Comparison of ENCODE assay signal across 14 cellular contexts in the genomic region with DNA sequence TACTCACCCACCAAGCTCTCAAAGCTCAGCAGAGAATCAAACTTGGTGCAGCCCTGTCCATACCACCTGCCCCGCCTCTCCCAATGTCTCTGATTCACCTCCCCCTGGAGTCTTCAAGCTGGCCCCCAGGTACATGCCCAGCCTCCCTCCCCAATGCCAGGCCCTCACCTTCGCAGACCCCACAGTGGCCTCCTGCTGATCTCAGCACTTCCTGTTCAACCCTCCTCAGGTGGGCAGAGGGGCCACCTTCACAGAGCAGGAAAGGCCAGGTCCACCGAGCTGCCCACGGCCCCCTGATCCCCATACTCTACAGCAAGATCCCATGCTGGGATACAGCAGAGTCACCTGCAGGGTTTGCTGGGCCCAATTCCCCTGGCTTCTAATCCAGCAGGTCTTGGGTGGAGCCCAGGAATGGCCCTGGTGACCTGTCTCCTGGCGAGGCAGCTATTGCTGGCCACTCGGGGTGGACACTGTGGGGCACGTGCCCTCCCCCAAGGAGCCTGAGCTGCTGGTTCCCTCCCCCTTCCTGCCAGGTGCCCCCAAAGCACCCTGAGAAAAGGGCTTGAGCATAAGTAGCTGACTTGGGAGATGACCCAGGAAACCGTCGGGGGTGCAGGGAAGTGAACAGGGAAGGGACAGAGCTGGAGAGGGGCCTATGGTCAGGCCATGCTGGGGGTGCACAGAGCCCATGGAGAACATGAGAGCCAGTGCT.
"Had no signal": no experiment of that assay in that cellular context is flagged by ENCODE, and none has a peak within 500 bp of the region (broad histone marks: within the 10 kb centered on the region; RNA-seq: fewer than 3 reads in every experiment).

No MANE protein-coding gene starts in this region.

- H3K4me2 ChIP-seq: hepatocyte, SK-N-SH had no signal

- H3K36me3 ChIP-seq: adrenal gland, esophagus squamous epithelium, stomach, thoracic aorta had no signal

- H3K4me3 ChIP-seq: adrenal gland, esophagus squamous epithelium, hepatocyte, stomach, thoracic aorta had no signal

- H3K9me3 Mint-ChIP-seq: activated naive CD4-positive, alpha-beta T cell treated with anti-CD3 and anti-CD28 coated beads, Interleukin-2, amount 50 U/mL, for 24 hours; neural crest cell; T-cell had no signal

- H3K27ac Mint-ChIP-seq: activated naive CD4-positive, alpha-beta T cell treated with anti-CD3 and anti-CD28 coated beads, Interleukin-2, amount 50 U/mL, for 24 hours; T-cell had no signal

- ATAC-seq: activated CD4-positive, CD25-positive, alpha-beta regulatory T cell treated with anti-CD3 and anti-CD28 coated beads, Interleukin-2, amount 50 U/mL, for 24 hours; T-cell had no signal

- FAIRE-seq: keratinocyte, small intestine had no signal

- H3K36me3 Mint-ChIP-seq: activated naive CD4-positive, alpha-beta T cell treated with anti-CD3 and anti-CD28 coated beads, Interleukin-2, amount 50 U/mL, for 24 hours; T-cell had no signal

- H3K4me3 Mint-ChIP-seq: activated naive CD4-positive, alpha-beta T cell treated with anti-CD3 and anti-CD28 coated beads, Interleukin-2, amount 50 U/mL, for 24 hours; neural crest cell; T-cell had no signal

- H3K27ac ChIP-seq: adrenal gland, esophagus squamous epithelium, hepatocyte, parathyroid adenoma, stomach, thoracic aorta had no signal

- H3K4me1 ChIP-seq: adrenal gland, esophagus squamous epithelium, parathyroid adenoma, stomach had no signal

- DNase-seq: esophagus squamous epithelium, SK-N-SH, small intestine, stomach, T-helper 9 cell had no signal

- H3K9me3 ChIP-seq: adrenal gland, esophagus squamous epithelium, SK-N-SH, stomach, thoracic aorta had no signal
